In genomic region chr6:112043032-112044007, GRCh38 we compare ENCODE assay signal across 8 cellular contexts. TPM values are rescaled to one million over a fixed set of nuclear protein-coding genes. Genes with fewer than 3 reads are reported as not detected.
A peak's percentile ranks its signal among the peaks of the same experiment; 100 is the strongest.
DNase-seq lines count a peak whose midpoint lies in the region; ATAC-seq, FAIRE-seq and TF ChIP-seq lines count a peak whose summit lies in the region.

No MANE protein-coding gene starts in this region.

- DNase-seq in GM12891 (ENCODE audit: insufficient read length, low spot score), result peak; percentile 58
- peak; percentile 86 for DNase-seq in NCI-H146 treated with DMSO at 0.1 percent for 48 hours (lab: John Stamatoyannopoulos, UW; ENCODE audit: unreplicated experiment)
- peak; percentile 83 to 92 (median 87) for DNase-seq in T-helper 1 cell
- peak; percentile 15 to 92 (median 78) for DNase-seq in amygdala (lab: John Stamatoyannopoulos, UW)
- DNase-seq in left ventricle myocardium superior, result peak; percentile 90
- peak; percentile 73 for DNase-seq in prostate gland (ENCODE audit: low spot score)

- H3K4me3 ChIP-seq in prostate gland (peak overlapping the region; percentile 40 to 46), urinary bladder (ENCODE audit: low read depth, low read length) (peak overlapping the region; percentile 39)

- H3K4me1 ChIP-seq in prostate gland (replicated peaks) (no peaks in the 10 kb centered on the region), urinary bladder (ENCODE audit: insufficient read depth) (no peaks in the 10 kb centered on the region)

- H3K36me3 ChIP-seq in prostate gland, result no peaks in the 10 kb centered on the region
- no peaks in the 10 kb centered on the region for H3K36me3 ChIP-seq in urinary bladder (ENCODE audit: insufficient read depth)

- peak; percentile 91 for ATAC-seq in HG02885 (IDR thresholded peaks at IDR 0.05; ENCODE audit: poor library complexity, unreplicated experiment)
- peak; percentile 96 for ATAC-seq in left ventricle myocardium superior

- no peaks in the 10 kb centered on the region for H3K9me3 ChIP-seq in prostate gland

- TF ChIP-seq POLR2A in GM12891 (IDR thresholded peaks at IDR 0.05; ENCODE audit: low read depth, low read length), result 0 out of 2 replicates have a peak, but pooled peaks have one; percentile 36
- TF ChIP-seq POLR2A in prostate gland (IDR thresholded peaks at IDR 0.05), result no peak

- peak; percentile 71 for FAIRE-seq in GM12891 (lab: Jason Lieb, UNC)

- intact Hi-C loops in left ventricle myocardium superior (cut with micrococcal nuclease) (no loop called here), prostate gland (cut with DNase I) (loop anchor here (1.0 to 10.0 kb wide), 3 partner anchors 46 to 789 kb away; a partner anchor contains a TSS)

- under 1% methylated on average over 36 of the region's 36 CpGs for WGBS in prostate gland
- under 1% methylated on average over 36 of the region's 36 CpGs for WGBS in urinary bladder

- peak; percentile 78 to 94 (median 85) for TF ChIP-seq CTCF in prostate gland (IDR thresholded peaks at IDR 0.05)

- H3K27ac ChIP-seq in prostate gland (peak overlapping the region; percentile 73 to 75), urinary bladder (ENCODE audit: low read depth) (peak overlapping the region; percentile 41)

- no peaks in the 10 kb centered on the region for H3K27me3 ChIP-seq in prostate gland (replicated peaks; ENCODE audit: insufficient read depth)

TF ChIP-seq in GM12891, 5 proteins besides CTCF, POLR2A, EP300 and RAD21:
- TF ChIP-seq PAX5 (IDR thresholded peaks at IDR 0.05; ENCODE audit: insufficient read depth, low read length, severe bottlenecking) (peak; percentile 10), POU2F2 (IDR thresholded peaks at IDR 0.05; ENCODE audit: low read depth, low read length) (peak; percentile 38; the same call in 1 of the 2 replicates), TAF1 (IDR thresholded peaks at IDR 0.05; ENCODE audit: low read depth, low read length) (no peak)

RNA-seq across cellular contexts. Expression of gene CCN6, which starts 10.6 kb away (rescaled TPM):
- polyA plus RNA-seq in GM12891 (2012; ENCODE audit: low read depth, missing spikeins), result 0.08 TPM
- not detected for total RNA-seq in left ventricle myocardium superior
- under 1 TPM in 1 of 2 donors, not detected in 1; 0.62 TPM for total RNA-seq in prostate gland
- total RNA-seq in urinary bladder, result not detected
- polyA plus RNA-seq in urinary bladder, result not detected

RNA-seq across cellular contexts. Expression of gene TUBE1, which starts 44.0 kb away (rescaled TPM):
- polyA plus RNA-seq in GM12891 (2012; ENCODE audit: low read depth, missing spikeins), result 3.6 TPM
- total RNA-seq in left ventricle myocardium superior, result 31.8 TPM
- 10 to 100 TPM; 20.5 to 36.8 TPM for total RNA-seq in prostate gland
- total RNA-seq in urinary bladder, result 80.2 TPM
- 19.5 TPM for polyA plus RNA-seq in urinary bladder

RNA-seq across cellular contexts. Expression of gene FAM229B, which starts 44.1 kb away (rescaled TPM):
- 2.1 TPM for polyA plus RNA-seq in GM12891 (2012; ENCODE audit: low read depth, missing spikeins)
- total RNA-seq in left ventricle myocardium superior (69.3 TPM), prostate gland (10 to 100 TPM; 13.7 to 32.2 TPM), urinary bladder (27.8 TPM)
- polyA plus RNA-seq in urinary bladder, result 25.8 TPM

Comparison
In these comparisons a context has a peak if more than half of its experiments do, and no peak if none do; other contexts are left out.
1. Peak in every context shown above with its lines: DNase-seq, ATAC-seq, H3K4me3 ChIP-seq and H3K27ac ChIP-seq.